ENCODE assay signal across 1 cellular context in the genomic region with DNA sequence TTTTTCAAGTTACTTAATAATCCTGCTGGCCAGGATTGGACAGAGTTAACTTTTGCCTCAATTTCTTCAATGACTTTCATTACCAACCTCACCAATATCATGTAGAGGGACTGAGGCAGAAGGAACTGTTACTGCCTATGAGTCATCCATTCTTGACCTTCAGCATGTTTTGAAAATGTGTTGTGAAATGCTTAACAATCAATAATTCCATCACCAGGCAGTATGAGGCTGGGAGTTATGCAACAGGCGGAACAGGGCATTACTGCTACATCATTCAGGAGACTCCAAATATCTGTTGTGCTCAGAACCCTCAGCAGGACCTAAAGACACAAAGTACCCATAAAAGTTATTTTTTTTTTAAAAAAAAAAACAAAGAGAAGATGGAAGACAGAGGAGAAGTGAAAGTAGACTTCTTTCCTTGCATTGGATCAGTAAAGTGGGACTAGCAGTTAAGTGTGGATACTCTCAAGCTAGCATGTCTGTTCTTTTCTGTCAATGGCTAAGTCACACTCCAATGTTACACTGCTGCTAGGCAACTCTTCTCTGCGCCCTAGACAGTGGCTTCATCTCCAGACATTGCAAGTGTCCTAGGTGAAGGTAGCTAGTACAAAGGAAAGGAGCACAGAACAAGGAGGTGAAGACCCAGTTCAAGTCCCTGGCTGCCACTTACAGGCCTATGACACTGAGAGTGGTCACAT.
TF ChIP-seq lines count a peak whose summit lies in the region.

No MANE protein-coding gene starts in this region.

TF ChIP-seq in HCT116, 20 proteins besides CTCF, POLR2A, EP300 and RAD21 (continued from another document):
- TF ChIP-seq EZH2phosphoT487 (IDR thresholded peaks at IDR 0.05; ENCODE audit: borderline replicate concordance) (no peak), SRF (IDR thresholded peaks at IDR 0.05; ENCODE audit: low read depth) (no peak)
